Comparison of ENCODE assay signal across 9 cellular contexts in the genomic region with DNA sequence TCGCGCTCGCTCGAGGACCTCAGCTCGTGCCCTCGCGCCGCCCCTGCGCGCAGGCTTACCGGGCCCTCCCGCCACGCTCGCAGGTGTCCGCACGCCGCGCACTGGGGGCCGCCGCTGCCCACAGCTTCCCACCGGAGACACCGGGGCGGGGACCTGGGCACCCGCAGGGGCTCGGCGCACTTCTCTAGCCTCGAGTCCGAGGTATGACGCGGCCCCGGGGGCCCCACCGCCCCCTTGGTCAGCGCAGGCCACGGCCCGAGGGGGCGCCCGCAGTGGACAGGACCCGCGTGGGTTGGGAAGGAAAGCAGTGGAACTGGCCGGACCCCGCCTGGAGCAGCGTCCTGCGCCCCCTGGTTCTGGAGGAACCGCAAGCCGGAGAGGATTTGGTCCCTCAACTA. TPM values are rescaled to one million over a fixed set of nuclear protein-coding genes. Genes with fewer than 3 reads are reported as not detected.
DNase-seq lines count a peak whose midpoint lies in the region; ATAC-seq and TF ChIP-seq lines count a peak whose summit lies in the region.
"Had no signal": no experiment of that assay in that cellular context is flagged by ENCODE, and none has a peak within 500 bp of the region (broad histone marks: within the 10 kb centered on the region; RNA-seq: fewer than 3 reads in every experiment).

No MANE protein-coding gene starts in this region.

- no peak overlapping the region for H2AK5ac ChIP-seq in trophoblast cell (ENCODE audit: low read length)

- H3K14ac ChIP-seq in trophoblast cell (ENCODE audit: low read length): no peak overlapping the region

- H3K18ac ChIP-seq in trophoblast cell (ENCODE audit: low read length): no peak overlapping the region

- H4K8ac ChIP-seq in trophoblast cell (ENCODE audit: low read depth, low read length): no peak overlapping the region

- no peak overlapping the region for H2AFZ ChIP-seq in trophoblast cell (ENCODE audit: insufficient read depth, low read length, poor library complexity)

- no peak overlapping the region for H2BK5ac ChIP-seq in trophoblast cell (ENCODE audit: low read depth, low read length, poor library complexity)

- H3K9me3 ChIP-seq in ascending aorta (no peaks in the 10 kb centered on the region), trophoblast cell (ENCODE audit: insufficient read depth, low read depth, low read length) (no peaks in the 10 kb centered on the region)

- no peak overlapping the region for H2BK12ac ChIP-seq in trophoblast cell (ENCODE audit: low read length)

- peaks cover 2% of the 10 kb centered on the region for H3K79me2 ChIP-seq in trophoblast cell (ENCODE audit: control insufficient read depth, insufficient read depth, low read length, poor library complexity)

- H4K91ac ChIP-seq in trophoblast cell (ENCODE audit: low read depth, low read length): peak overlapping the region; percentile 18

- peak; percentile 56 for DNase-seq in GM20000 (ENCODE audit: low spot score)
- DNase-seq in ascending aorta (ENCODE audit: low spot score in 2 of 2): no peak
- DNase-seq in trophoblast cell: no peak
- no peak for DNase-seq in nucleus accumbens (lab: John Stamatoyannopoulos, UW)
- no peak for DNase-seq in GM13976 (ENCODE audit: low spot score)
- DNase-seq: activated CD4-positive, alpha-beta memory T cell treated with anti-CD3 and anti-CD28 coated beads, Interleukin-2, amount 10 ng/mL, durations not matched to agents 7 days and 5 days; EL; SHP77 had no signal

- in situ Hi-C loops in GM13976 (cut with MboI; ENCODE audit: low sequenced_read_pairs, unreplicated experiment): no loop called here

- H3K4me3 ChIP-seq in ascending aorta (peak overlapping the region; percentile 76 to 81), trophoblast cell (ENCODE audit: low read depth, low read length) (no peak overlapping the region)

- intact Hi-C loops in ascending aorta (cut with DNase I): loop anchor here (5.0 kb wide), 1 partner anchor 51 kb away; a partner anchor contains a TSS

- no peak overlapping the region for H3K4me2 ChIP-seq in trophoblast cell (ENCODE audit: low read length)

- H4K12ac ChIP-seq in trophoblast cell (ENCODE audit: low read depth, low read length): no peak overlapping the region

- ATAC-seq in HG03025 (IDR thresholded peaks at IDR 0.05; ENCODE audit: low FRiP score, unreplicated experiment): no peak

- H2BK120ac ChIP-seq in trophoblast cell (ENCODE audit: insufficient read depth, low read length, poor library complexity): no peak overlapping the region

- no peak overlapping the region for H3K23ac ChIP-seq in trophoblast cell (ENCODE audit: low read length)

- no peak overlapping the region for H3K9ac ChIP-seq in trophoblast cell (ENCODE audit: low read length)

- peaks cover 6% of the 10 kb centered on the region for H3K79me1 ChIP-seq in trophoblast cell (ENCODE audit: low read length)

- H3K27ac ChIP-seq in ascending aorta (no peak overlapping the region), trophoblast cell (ENCODE audit: low read depth, low read length) (no peak overlapping the region)

- no CpG with 5 or more reads among the region's 45 CpGs for WGBS in trophoblast cell (ENCODE audit: extremely low coverage, insufficient coverage, insufficient read length)

- peaks cover 3 to 15% of the 10 kb centered on the region in 2 donors for H3K4me1 ChIP-seq in ascending aorta
- H3K4me1 ChIP-seq in trophoblast cell (ENCODE audit: control insufficient read depth in 1 of 2, insufficient read depth in 2 of 2, low read length in 2 of 2): peaks cover 11 to 13% of the 10 kb centered on the region in 2 experiments

- TF ChIP-seq CTCF in GM20000 (IDR thresholded peaks at IDR 0.05; ENCODE audit: extremely low read depth, missing control alignments): no peak
- TF ChIP-seq CTCF in ascending aorta (IDR thresholded peaks at IDR 0.05): no peak
- no peak for TF ChIP-seq CTCF in GM13976 (IDR thresholded peaks at IDR 0.05; ENCODE audit: borderline replicate concordance, control extremely low read depth, extremely low read depth, insufficient read depth, missing control alignments)

- peaks cover 7% of the 10 kb centered on the region for H3K27me3 ChIP-seq in ascending aorta
- H3K27me3 ChIP-seq in trophoblast cell (ENCODE audit: insufficient read depth, low read length): no peaks in the 10 kb centered on the region

- H3K36me3 ChIP-seq in ascending aorta (peaks cover 5 to 12% of the 10 kb centered on the region in 2 donors), trophoblast cell (ENCODE audit: control insufficient read depth in 1 of 2, insufficient read depth in 2 of 2, low read length in 2 of 2) (peaks cover 13 to 15% of the 10 kb centered on the region in 2 experiments)

- no peak overlapping the region for H3K4ac ChIP-seq in trophoblast cell (ENCODE audit: low read depth, low read length)

RNA-seq across cellular contexts. Expression of a gene that starts 2.1 kb away (rescaled TPM):
- 16.0 TPM for total RNA-seq in ascending aorta
- polyA plus RNA-seq in trophoblast cell (2013): 13.3 and 13.5 TPM in 2 replicates

RNA-seq across cellular contexts. Expression of a gene that starts 11.6 kb away (rescaled TPM):
- total RNA-seq in ascending aorta: 6.1 TPM
- polyA plus RNA-seq in trophoblast cell (2013): 0.49 and 0.57 TPM in 2 replicates

RNA-seq across cellular contexts. Expression of a gene that starts 25.4 kb away (rescaled TPM):
- total RNA-seq in ascending aorta: 83.5 TPM
- polyA plus RNA-seq in trophoblast cell (2013): 63.7 and 67.0 TPM in 2 replicates

RNA-seq across cellular contexts. Expression of a gene that starts 50.3 kb away (rescaled TPM):
- total RNA-seq in ascending aorta: 0.64 TPM
- polyA plus RNA-seq in trophoblast cell (2013): 3.3 and 3.6 TPM in 2 replicates

RNA-seq across cellular contexts. Expression of a gene that starts 52.4 kb away (rescaled TPM):
- total RNA-seq in ascending aorta: 183 TPM
- polyA plus RNA-seq in trophoblast cell (2013): 586 and 590 TPM in 2 replicates
